Comparison of ENCODE assay signal across 27 cellular contexts in the genomic region with DNA sequence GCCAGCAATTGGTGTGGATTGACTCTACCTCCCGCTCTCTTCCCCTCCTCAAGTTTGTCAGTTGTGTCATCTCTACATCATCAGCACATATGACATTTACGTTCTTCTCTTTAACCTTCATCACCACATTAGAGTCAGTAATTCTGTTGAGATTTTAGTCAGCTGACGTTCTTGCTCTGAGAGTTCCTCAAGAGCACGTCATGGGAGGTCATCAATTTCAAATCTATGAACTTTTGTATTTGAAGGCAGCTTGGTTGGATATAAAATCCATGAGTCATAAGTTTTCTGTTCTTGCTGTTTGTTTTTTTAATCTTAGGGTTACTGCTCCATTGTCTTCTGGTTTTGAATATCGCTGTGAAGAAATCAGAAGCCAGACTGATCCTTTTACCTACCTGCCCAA.
"Had no signal": no experiment of that assay in that cellular context is flagged by ENCODE, and none has a peak within 500 bp of the region (broad histone marks: within the 10 kb centered on the region; RNA-seq: fewer than 3 reads in every experiment).

No MANE protein-coding gene starts in this region.

- H3K4me3 ChIP-seq: colonic mucosa, dorsolateral prefrontal cortex, ovary, sigmoid colon, spleen, uterus had no signal

- H3K36me3 ChIP-seq: colonic mucosa, ovary, sigmoid colon, spleen, uterus, WERI-Rb-1 had no signal

- DNase-seq: activated CD4-positive, alpha-beta memory T cell treated with anti-CD3 and anti-CD28 coated beads for 36 hours; activated CD4-positive, alpha-beta T cell treated with anti-CD3 and anti-CD28 coated beads, Interleukin-2, amount 10 ng/mL, durations not matched to agents 24 days and 14 days; activated CD4-positive, CD25-positive, alpha-beta regulatory T cell treated with anti-CD3 and anti-CD28 coated beads, Interleukin-2, amount 50 U/mL, for 72 hours; activated CD8-positive, alpha-beta memory T cell treated with anti-CD3 and anti-CD28 coated beads, Interleukin-2, amount 50 U/mL, for 4 hours; activated gamma-delta T cell; activated naive CD4-positive, alpha-beta T cell treated with anti-CD3 and anti-CD28 coated beads, Interleukin-2, amount 10 ng/mL, durations not matched to agents 7 days and 5 days; activated naive CD8-positive, alpha-beta T cell treated with anti-CD3 and anti-CD28 coated beads, Interleukin-2, amount 10 ng/mL, durations not matched to agents 7 days and 5 days; activated T-cell treated with anti-CD3 and anti-CD28 coated beads, Interleukin-2, amount 50 U/mL, for 1 hour; colonic mucosa; dorsolateral prefrontal cortex; effector memory CD4-positive, alpha-beta T cell; erythroblast; islet precursor cell; left ventricle myocardium superior; mammary epithelial cell; ovary; sigmoid colon; spleen; stimulated activated CD4-positive, alpha-beta T cell treated with anti-CD3 and anti-CD28 coated beads, Interleukin-2, amount 100 ng/mL, for 48 hours; stimulated activated naive CD8-positive, alpha-beta T cell treated with anti-CD3 and anti-CD28 coated beads, Interleukin-15, amount 100 ng/mL, for 72 hours; substantia nigra; T-helper 17 cell; T1000; uterus; WERI-Rb-1 had no signal

- ATAC-seq: left ventricle myocardium superior; stimulated activated naive CD8-positive, alpha-beta T cell treated with anti-CD3 and anti-CD28 coated beads, Interleukin-15, amount 100 ng/mL, for 72 hours; T-helper 17 cell had no signal

- H3K4me1 ChIP-seq: sigmoid colon, spleen, uterus had no signal

- H3K27ac ChIP-seq: colonic mucosa, dorsolateral prefrontal cortex, ovary, sigmoid colon, WERI-Rb-1 had no signal

- H3K27me3 ChIP-seq: colonic mucosa, dorsolateral prefrontal cortex, ovary, sigmoid colon, spleen, uterus had no signal

- FAIRE-seq: astrocyte, frontal cortex had no signal

- H3K9me3 ChIP-seq: colonic mucosa, ovary, sigmoid colon, uterus had no signal
